In genomic region chr3:119677641-119677934, GRCh38 we compare ENCODE assay signal across 1 cellular context.
TF ChIP-seq lines count a peak whose summit lies in the region.

No MANE protein-coding gene starts in this region.

TF ChIP-seq in HCT116, 20 proteins besides CTCF, POLR2A, EP300 and RAD21 (continued from another document):
- TF ChIP-seq EZH2phosphoT487 (IDR thresholded peaks at IDR 0.05; ENCODE audit: borderline replicate concordance) (no peak), SRF (IDR thresholded peaks at IDR 0.05; ENCODE audit: low read depth) (no peak), ZBTB33 (IDR thresholded peaks at IDR 0.05; ENCODE audit: extremely low read depth, insufficient replicate concordance, low read length) (no peak), ZFX (IDR thresholded peaks at IDR 0.05) (no peak), TCF7L2 (IDR thresholded peaks at IDR 0.05; ENCODE audit: borderline replicate concordance, extremely low read depth, insufficient read depth, insufficient read length) (no peak)
